ENCODE assay signal across 17 cellular contexts in the genomic region with DNA sequence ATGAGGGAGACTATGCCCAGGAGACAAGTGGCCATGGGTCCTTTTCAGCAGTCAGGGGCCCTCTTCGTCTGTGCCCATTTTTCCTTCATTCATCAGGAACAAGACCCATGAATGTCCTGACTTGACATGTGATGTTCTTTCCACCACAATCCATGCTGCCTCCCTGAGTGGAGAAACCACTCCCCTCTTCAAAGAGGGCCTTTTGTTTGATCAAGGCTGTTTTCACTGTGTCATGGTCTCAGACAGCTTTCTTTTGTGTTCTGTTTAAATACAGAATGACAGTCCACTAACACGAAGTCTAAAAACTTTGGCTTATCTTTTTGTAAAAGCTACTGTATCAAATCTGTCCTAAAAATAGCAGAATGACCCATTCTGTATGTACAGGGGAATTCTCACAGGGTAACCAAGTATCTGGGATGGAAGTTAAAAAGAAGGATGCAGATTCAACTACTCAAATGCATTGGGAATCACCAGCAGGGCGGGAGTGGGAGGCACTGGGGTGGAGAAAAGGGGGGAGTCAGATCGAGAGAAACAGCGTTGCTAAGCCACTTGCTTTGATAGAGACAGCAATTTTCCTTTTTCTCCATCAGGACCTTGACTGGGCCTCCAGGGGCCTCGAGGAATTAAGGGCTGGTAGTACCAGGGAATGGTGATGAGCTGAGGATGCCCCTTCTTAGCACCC. TPM values are rescaled to one million over a fixed set of nuclear protein-coding genes. Genes with fewer than 3 reads are reported as not detected.
DNase-seq lines count a peak whose midpoint lies in the region; ATAC-seq and TF ChIP-seq lines count a peak whose summit lies in the region.
"Had no signal": no experiment of that assay in that cellular context is flagged by ENCODE, and none has a peak within 500 bp of the region (broad histone marks: within the 10 kb centered on the region; RNA-seq: fewer than 3 reads in every experiment).

No MANE protein-coding gene starts in this region.

- H4K91ac ChIP-seq in H9 (ENCODE audit: insufficient read length, low read depth, low read length): no peak overlapping the region

- peak in 9 of 14 donors; percentile 9 to 47 (median 26) for DNase-seq in C1 segment of cervical spinal cord (lab: John Stamatoyannopoulos, UW)
- DNase-seq in SK-MEL-5 (ENCODE audit: low read depth, low spot score): peak; percentile 73
- DNase-seq in globus pallidus (ENCODE audit: low spot score): peak; percentile 89
- peak; percentile 97 for DNase-seq in pons (ENCODE audit: low spot score)
- no peak for DNase-seq in H9
- DNase-seq in HPDE6-E6E7 (ENCODE audit: extremely low spot score): no peak
- DNase-seq: CD4-positive, CD25-positive, alpha-beta regulatory T cell; EL; IMR-90; NCI-H187 treated with DMSO at 0.1 percent for 48 hours; NCI-H524; NK-92 treated with Interleukin-12 subunit alpha and Interleukin-12 subunit beta, amount 100 ng/mL, for 24 hours; OCI-M1; RPMI8226 had no signal

- no peak overlapping the region for H3K4me3 Mint-ChIP-seq in H9
- H3K4me3 Mint-ChIP-seq: CD4-positive, CD25-positive, alpha-beta regulatory T cell had no signal

- no peak overlapping the region for H3K9ac ChIP-seq in H9 (ENCODE audit: extremely low read depth, insufficient read length, low read length)

- H3K4ac ChIP-seq in H9 (ENCODE audit: low read depth, low read length): no peak overlapping the region

- H2AK5ac ChIP-seq in H9 (ENCODE audit: insufficient read length, low read length): no peak overlapping the region

- H3K23ac ChIP-seq in H9 (ENCODE audit: insufficient read length, low read depth, low read length): no peak overlapping the region

- H4K20me1 ChIP-seq in H9 (ENCODE audit: control insufficient read depth, insufficient read depth, insufficient read length): no peaks in the 10 kb centered on the region

- H3K79me2 ChIP-seq in H9 (ENCODE audit: insufficient read depth, low read length): no peaks in the 10 kb centered on the region; the same call in 1 of the 2 replicates

- in situ Hi-C loops in SK-MEL-5 (cut with HindIII; ENCODE audit: low pct_unique_long_range_greater_than_20kb, low sequenced_read_pairs): no loop called here

- H3K79me1 ChIP-seq in H9 (ENCODE audit: insufficient read depth, low read depth, low read length, poor library complexity, severe bottlenecking): no peaks in the 10 kb centered on the region

- H3K27ac Mint-ChIP-seq in H9: no peak overlapping the region
- H3K27ac Mint-ChIP-seq: CD4-positive, CD25-positive, alpha-beta regulatory T cell had no signal

- H3K4me2 ChIP-seq in H9 (ENCODE audit: insufficient read depth, insufficient read length, low read length): no peak overlapping the region

- no peak overlapping the region for H2BK120ac ChIP-seq in H9 (ENCODE audit: low read depth, low read length, poor library complexity, severe bottlenecking)

- no peak overlapping the region for H4K5ac ChIP-seq in H9 (ENCODE audit: insufficient read length, low read depth, low read length)

- no peak for TF ChIP-seq CTCF in H9 (conservative IDR thresholded peaks at IDR 0.05)

- no peak overlapping the region for H3T11ph ChIP-seq in H9 (ENCODE audit: low read length)

- ATAC-seq in HG03039 (IDR thresholded peaks at IDR 0.05; ENCODE audit: unreplicated experiment) (no peak), HG02763 (IDR thresholded peaks at IDR 0.05; ENCODE audit: unreplicated experiment) (no peak)

- no peak overlapping the region for H2BK12ac ChIP-seq in H9 (ENCODE audit: insufficient read length, low read depth, low read length)

- 0 out of 4 replicates have a peak, but pooled peaks cover 0 to 2% of the 10 kb centered on the region in 2 experiments for H3K4me1 Mint-ChIP-seq in H9
- H3K4me1 Mint-ChIP-seq: CD4-positive, CD25-positive, alpha-beta regulatory T cell had no signal

- no peaks in the 10 kb centered on the region for H3K9me3 Mint-ChIP-seq in H9

- no peak overlapping the region for H3K56ac ChIP-seq in H9 (ENCODE audit: insufficient read length, low read depth, low read length)

- H3K4me1 ChIP-seq in H9 (ENCODE audit: insufficient read depth, low read length): no peaks in the 10 kb centered on the region

- H2AFZ ChIP-seq in H9 (ENCODE audit: low read length): no peak overlapping the region

- H3K27me3 ChIP-seq in H9 (ENCODE audit: insufficient read depth, low read length): no peaks in the 10 kb centered on the region

- no peaks in the 10 kb centered on the region for H3K36me3 Mint-ChIP-seq in H9 (ENCODE audit: insufficient read depth in 1 of 3, low read depth in 3 of 3)
- H3K36me3 Mint-ChIP-seq: CD4-positive, CD25-positive, alpha-beta regulatory T cell had no signal

- H2BK15ac ChIP-seq in H9 (ENCODE audit: low read depth, low read length): no peak overlapping the region

- no peak overlapping the region for H3K27ac ChIP-seq in H9 (ENCODE audit: insufficient read length, low read depth, low read length)

- no peaks in the 10 kb centered on the region for H3K23me2 ChIP-seq in H9 (ENCODE audit: insufficient read length, low read depth, low read length, poor library complexity, severe bottlenecking)

- no peak overlapping the region for H3K18ac ChIP-seq in H9 (ENCODE audit: insufficient read length, low read depth, low read length)

- H3K9me3 ChIP-seq in H9 (ENCODE audit: control insufficient read depth, low read depth, low read length): no peaks in the 10 kb centered on the region

- no peaks in the 10 kb centered on the region; the same call in 1 of the 2 replicates for H3K27me3 Mint-ChIP-seq in H9 (ENCODE audit: low read depth)
- H3K27me3 Mint-ChIP-seq: CD4-positive, CD25-positive, alpha-beta regulatory T cell had no signal

- no peak overlapping the region for H2BK20ac ChIP-seq in H9 (ENCODE audit: low read depth, low read length, poor library complexity, severe bottlenecking)

- no peak overlapping the region for H3K14ac ChIP-seq in H9 (ENCODE audit: insufficient read depth, low read length)

- WGBS in H9 (ENCODE audit: extremely low coverage, insufficient read length, low lambda C conversion rate): no CpG with 5 or more reads among the region's 6 CpGs

- no peak overlapping the region for H2BK5ac ChIP-seq in H9 (ENCODE audit: insufficient read length, low read length)

- H4K8ac ChIP-seq in H9 (replicated peaks; ENCODE audit: insufficient read length, low read depth, low read length): no peak overlapping the region

RNA-seq across cellular contexts. Expression of a gene that starts 13.9 kb away (rescaled TPM):
- 9.2 and 15.6 TPM in 2 replicates for total RNA-seq in SK-MEL-5 (2014; rRNA removed; shearing (Covaris generic))
- 30.9 and 40.4 TPM in 2 replicates for polyA plus RNA-seq in SK-MEL-5 (2015; cell fraction: cytosol; rRNA removed)
- polyA plus RNA-seq in SK-MEL-5 (2015; cell fraction: nucleus; rRNA removed): 29.8 and 52.2 TPM in 2 replicates
- total RNA-seq in H9 (2021): 1.4 and 1.6 TPM in 2 replicates
- total RNA-seq: CD4-positive, CD25-positive, alpha-beta regulatory T cell; IMR-90; LHCN-M2 had no signal
- polyA plus RNA-seq: CD4-positive, CD25-positive, alpha-beta regulatory T cell; IMR-90 had no signal

Comparison
In these comparisons a context has a peak if more than half of its experiments do, and no peak if none do; other contexts are left out.
1. DNase-seq: peak in C1 segment of cervical spinal cord (9 of 14), SK-MEL-5 (single experiment), globus pallidus (single experiment) and pons (single experiment); none in H9 (single experiment) and HPDE6-E6E7 (single experiment).